ENCODE assay signal across 9 cellular contexts in genomic region chr2:64606495-64607363, GRCh38. TPM values are rescaled to one million over a fixed set of nuclear protein-coding genes. Genes with fewer than 3 reads are reported as not detected.
A peak's percentile ranks its signal among the peaks of the same experiment; 100 is the strongest.
DNase-seq lines count a peak whose midpoint lies in the region; ATAC-seq lines count a peak whose summit lies in the region.
"Had no signal": no experiment of that assay in that cellular context is flagged by ENCODE, and none has a peak within 500 bp of the region (broad histone marks: within the 10 kb centered on the region; RNA-seq: fewer than 3 reads in every experiment).

No MANE protein-coding gene starts in this region.

- peak overlapping the region; percentile 85 to 96 (median 92) for H3K4me3 Mint-ChIP-seq in CD4-positive, CD25-positive, alpha-beta regulatory T cell
- H3K4me3 Mint-ChIP-seq in activated CD4-positive, alpha-beta T cell treated with anti-CD3 and anti-CD28 coated beads, Interleukin-2, amount 10 ng/mL, durations not matched to agents 24 days and 14 days = peak overlapping the region; percentile 78
- H3K4me3 Mint-ChIP-seq: neural crest cell had no signal

- H3K4me3 ChIP-seq in CD4-positive, CD25-positive, alpha-beta regulatory T cell (ENCODE audit: low read depth, low read length) = peak overlapping the region; percentile 87
- peak overlapping the region; percentile 56 to 68 for H3K4me3 ChIP-seq in mucosa of rectum (ENCODE audit: low read length in 2 of 2)

- intact Hi-C loops in activated CD4-positive, alpha-beta T cell treated with anti-CD3 and anti-CD28 coated beads, Interleukin-2, amount 10 ng/mL, durations not matched to agents 24 days and 14 days (cut with micrococcal nuclease) = loop anchor here (1.0 to 5.0 kb wide), 4 partner anchors 38 to 381 kb away; partner anchors contain the start of genes AFTPH and SLC1A4

- no peaks in the 10 kb centered on the region for H3K9me3 ChIP-seq in CD4-positive, CD25-positive, alpha-beta regulatory T cell (ENCODE audit: control insufficient read depth in 2 of 2, low read length in 2 of 2)
- no peaks in the 10 kb centered on the region for H3K9me3 ChIP-seq in mucosa of rectum (ENCODE audit: control insufficient read depth in 2 of 2, low read length in 2 of 2)

- peak; percentile 95 to 97 for ATAC-seq in CD4-positive, CD25-positive, alpha-beta regulatory T cell (ENCODE audit: low read depth in 2 of 2)
- ATAC-seq in GM19463 (IDR thresholded peaks at IDR 0.05; ENCODE audit: unreplicated experiment) (peak; percentile 78), HG03571 (IDR thresholded peaks at IDR 0.05; ENCODE audit: unreplicated experiment) (peak; percentile 81)

- peak overlapping the region; percentile 87 for H3K27ac ChIP-seq in CD4-positive, CD25-positive, alpha-beta regulatory T cell (ENCODE audit: insufficient read depth, low read length, poor library complexity, severe bottlenecking)
- H3K27ac ChIP-seq in mucosa of rectum (ENCODE audit: low read depth in 2 of 2, low read length in 2 of 2) = peak overlapping the region; percentile 76 to 80

- H3K27ac Mint-ChIP-seq in CD4-positive, CD25-positive, alpha-beta regulatory T cell = peak overlapping the region; percentile 85 to 98 (median 95)
- peak overlapping the region; percentile 88 for H3K27ac Mint-ChIP-seq in activated CD4-positive, alpha-beta T cell treated with anti-CD3 and anti-CD28 coated beads, Interleukin-2, amount 10 ng/mL, durations not matched to agents 24 days and 14 days

- no peaks in the 10 kb centered on the region for H3K27me3 ChIP-seq in CD4-positive, CD25-positive, alpha-beta regulatory T cell (ENCODE audit: control insufficient read depth, insufficient read depth, low read length)
- H3K27me3 ChIP-seq in mucosa of rectum (ENCODE audit: control insufficient read depth in 2 of 2, insufficient read depth in 2 of 2, low read length in 2 of 2) = no peaks in the 10 kb centered on the region

- no peaks in the 10 kb centered on the region for H3K36me3 ChIP-seq in CD4-positive, CD25-positive, alpha-beta regulatory T cell (ENCODE audit: control insufficient read depth, insufficient read depth, low read length)
- no peaks in the 10 kb centered on the region for H3K36me3 ChIP-seq in mucosa of rectum (ENCODE audit: control insufficient read depth in 2 of 2, insufficient read depth in 2 of 2, low read length in 2 of 2)

- no peaks in the 10 kb centered on the region for H3K9me3 Mint-ChIP-seq in CD4-positive, CD25-positive, alpha-beta regulatory T cell
- peaks cover 11% of the 10 kb centered on the region for H3K9me3 Mint-ChIP-seq in activated CD4-positive, alpha-beta T cell treated with anti-CD3 and anti-CD28 coated beads, Interleukin-2, amount 10 ng/mL, durations not matched to agents 24 days and 14 days

- H3K9ac ChIP-seq in mucosa of rectum (ENCODE audit: low read depth in 1 of 2, low read length in 2 of 2) = peak overlapping the region; percentile 46 to 60

- peaks cover 16% of the 10 kb centered on the region for H3K27me3 Mint-ChIP-seq in CD4-positive, CD25-positive, alpha-beta regulatory T cell
- peaks cover 10% of the 10 kb centered on the region for H3K27me3 Mint-ChIP-seq in activated CD4-positive, alpha-beta T cell treated with anti-CD3 and anti-CD28 coated beads, Interleukin-2, amount 10 ng/mL, durations not matched to agents 24 days and 14 days

- DNase-seq in CD4-positive, CD25-positive, alpha-beta regulatory T cell = peak; percentile 82 to 98 (median 92)
- DNase-seq in activated CD4-positive, alpha-beta T cell treated with anti-CD3 and anti-CD28 coated beads, Interleukin-2, amount 10 ng/mL, durations not matched to agents 24 days and 14 days = peak; percentile 96
- peak; percentile 66 for DNase-seq in effector CD8-positive, alpha-beta T cell (lab: John Stamatoyannopoulos, UW)
- DNase-seq in stimulated activated CD8-positive, alpha-beta memory T cell treated with anti-CD3 and anti-CD28 coated beads, Interleukin-7, amount 100 ng/mL, for 4 hours (ENCODE audit: low read depth in 2 of 2) = peak; percentile 75 to 81
- DNase-seq in NCI-H1436 (lab: John Stamatoyannopoulos, UW) = no peak

- H3K36me3 Mint-ChIP-seq in CD4-positive, CD25-positive, alpha-beta regulatory T cell = no peaks in the 10 kb centered on the region
- H3K36me3 Mint-ChIP-seq in activated CD4-positive, alpha-beta T cell treated with anti-CD3 and anti-CD28 coated beads, Interleukin-2, amount 10 ng/mL, durations not matched to agents 24 days and 14 days (ENCODE audit: low read depth) = peaks cover 6% of the 10 kb centered on the region

- peaks cover 38% of the 10 kb centered on the region for H3K4me1 ChIP-seq in CD4-positive, CD25-positive, alpha-beta regulatory T cell (ENCODE audit: control insufficient read depth, insufficient read depth, low read length, poor library complexity, severe bottlenecking)
- peaks cover 41 to 46% of the 10 kb centered on the region in 2 donors for H3K4me1 ChIP-seq in mucosa of rectum (ENCODE audit: control insufficient read depth in 2 of 2, insufficient read depth in 2 of 2, low read length in 2 of 2)

- peaks cover 3 to 38% (median 17%) of the 10 kb centered on the region in 4 donors for H3K4me1 Mint-ChIP-seq in CD4-positive, CD25-positive, alpha-beta regulatory T cell
- peaks cover 24% of the 10 kb centered on the region for H3K4me1 Mint-ChIP-seq in activated CD4-positive, alpha-beta T cell treated with anti-CD3 and anti-CD28 coated beads, Interleukin-2, amount 10 ng/mL, durations not matched to agents 24 days and 14 days

RNA-seq across cellular contexts. Expression of gene SERTAD2, which starts 47.0 kb away (rescaled TPM):
- 33.5 TPM for total RNA-seq in CD4-positive, CD25-positive, alpha-beta regulatory T cell
- 1 to 10 TPM; 4.2 to 7.5 (median 5.7) TPM for polyA plus RNA-seq in CD4-positive, CD25-positive, alpha-beta regulatory T cell
- total RNA-seq in activated CD4-positive, alpha-beta T cell treated with anti-CD3 and anti-CD28 coated beads, Interleukin-2, amount 10 ng/mL, durations not matched to agents 24 days and 14 days = 24.6 and 26.7 TPM in 2 replicates
